27 cellular contexts compared by ENCODE assay signal in genomic region chr2:191415858-191416257, GRCh38.
"Had no signal": no experiment of that assay in that cellular context is flagged by ENCODE, and none has a peak within 500 bp of the region (broad histone marks: within the 10 kb centered on the region; RNA-seq: fewer than 3 reads in every experiment).

No MANE protein-coding gene starts in this region.

- FAIRE-seq: endometrium, islet of Langerhans had no signal

- H3K27ac ChIP-seq: esophagus squamous epithelium, heart right ventricle, left ventricle myocardium inferior, lower lobe of right lung, thyroid gland had no signal

- H3K27me3 ChIP-seq: esophagus squamous epithelium, heart right ventricle, thyroid gland had no signal

- H3K4me3 ChIP-seq: esophagus squamous epithelium, heart right ventricle, left ventricle myocardium inferior, lower lobe of right lung, smooth muscle cell, thyroid gland had no signal

- H3K9me3 ChIP-seq: esophagus squamous epithelium, heart right ventricle, left ventricle myocardium inferior, lower lobe of right lung, thyroid gland had no signal

- H3K4me1 ChIP-seq: esophagus squamous epithelium, lower lobe of right lung, thyroid gland had no signal

- H3K4me2 ChIP-seq: smooth muscle cell had no signal

- ATAC-seq: effector memory CD8-positive, alpha-beta T cell; heart right ventricle; left cardiac atrium; lower lobe of right lung; naive thymus-derived CD8-positive, alpha-beta T cell; sciatic nerve; stimulated activated naive CD8-positive, alpha-beta T cell treated with anti-CD3 and anti-CD28 coated beads, Interleukin-15, amount 100 ng/mL, for 72 hours had no signal

- DNase-seq: cortex of kidney; effector memory CD8-positive, alpha-beta T cell; erythroblast; esophagus squamous epithelium; foreskin melanocyte; glutamatergic neuron; heart right ventricle; hippocampal formation; left cardiac atrium; left ventricle myocardium inferior; lower lobe of right lung; naive thymus-derived CD8-positive, alpha-beta T cell; nephron progenitor cell; nucleus accumbens; posterior cingulate gyrus; stimulated activated CD4-positive, alpha-beta T cell treated with anti-CD3 and anti-CD28 coated beads, Interleukin-12 subunit alpha, Interleukin-12 subunit beta, amount 100 ng/mL, for 4 hours; stimulated activated CD4-positive, alpha-beta T cell treated with anti-CD3 and anti-CD28 coated beads, Interleukin-1b, Interleukin-23, amount 100 ng/mL, for 48 hours; stimulated activated CD4-positive, alpha-beta T cell treated with anti-CD3 and anti-CD28 coated beads, Interleukin-4, amount 100 ng/mL, for 1 hour; stimulated activated CD8-positive, alpha-beta memory T cell treated with anti-CD3 and anti-CD28 coated beads, Interleukin-4, amount 100 ng/mL, for 48 hours; stimulated activated naive CD4-positive, alpha-beta T cell; stimulated activated naive CD8-positive, alpha-beta T cell treated with anti-CD3 and anti-CD28 coated beads, Interleukin-15, amount 100 ng/mL, for 72 hours; thyroid gland; trophoblast cell had no signal
